Comparison of ENCODE assay signal across 1 cellular context in genomic region chr2:105749583-105750399, GRCh38.
TF ChIP-seq lines count a peak whose summit lies in the region.

No MANE protein-coding gene starts in this region.

TF ChIP-seq in IMR-90, 13 proteins besides CTCF, POLR2A, EP300 and RAD21:
- TF ChIP-seq USF2 (IDR thresholded peaks at IDR 0.05; ENCODE audit: low read depth, low read length) (no peak), FOS (IDR thresholded peaks at IDR 0.05; ENCODE audit: low read depth, low read length) (no peak), BHLHE40 (IDR thresholded peaks at IDR 0.05; ENCODE audit: low read depth, low read length) (no peak), SMC3 (IDR thresholded peaks at IDR 0.05; ENCODE audit: low read depth, low read length) (no peak), RFX5 (IDR thresholded peaks at IDR 0.05; ENCODE audit: low read depth, low read length) (no peak), RCOR1 (IDR thresholded peaks at IDR 0.05; ENCODE audit: insufficient replicate concordance, low read length) (no peak), CEBPB (IDR thresholded peaks at IDR 0.05; ENCODE audit: low read depth, low read length) (no peak), MAFK (IDR thresholded peaks at IDR 0.05; ENCODE audit: low read depth, low read length) (no peak), CHD1 (IDR thresholded peaks at IDR 0.05; ENCODE audit: low read depth, low read length) (no peak)
TF ChIP-seq in IMR-90: peak in this region for 0.
